ENCODE assay signal across 35 cellular contexts in genomic region chr1:58154256-58154655, GRCh38.
"Had no signal": no experiment of that assay in that cellular context is flagged by ENCODE, and none has a peak within 500 bp of the region (broad histone marks: within the 10 kb centered on the region; RNA-seq: fewer than 3 reads in every experiment).

No MANE protein-coding gene starts in this region.

- H3K27me3 ChIP-seq: MG63 had no signal

- H3K9me3 ChIP-seq: MG63 had no signal

- H3K36me3 ChIP-seq: MG63 had no signal

- H3K4me3 ChIP-seq: MG63 had no signal

- DNase-seq: Kasumi-1, MG63, MM.1S, MV-4-11, NCI-H1048, NCI-H1092, NCI-H1092 treated with DMSO at 0.1 percent for 48 hours, NCI-H1105, NCI-H1105 treated with DMSO at 0.1 percent for 48 hours, NCI-H1417, NCI-H1417 treated with DMSO at 0.1 percent for 48 hours, NCI-H1436, NCI-H1436 treated with DMSO at 0.1 percent for 48 hours, NCI-H146, NCI-H1694, NCI-H1694 treated with DMSO at 0.1 percent for 48 hours, NCI-H187, NCI-H187 treated with DMSO at 0.1 percent for 48 hours, NCI-H1930, NCI-H2029, NCI-H2029 treated with DMSO at 0.1 percent for 48 hours, NCI-H2081, NCI-H2081 treated with DMSO at 0.1 percent for 48 hours, NCI-H2107, NCI-H2171, NCI-H2171 treated with DMSO at 0.1 percent for 48 hours, NCI-H2227 treated with DMSO at 0.1 percent for 48 hours, NCI-H226, NCI-H345, NCI-H446, NCI-H446 treated with DMSO at 0.1 percent for 48 hours, NCI-H510A, NCI-H510A treated with DMSO at 0.1 percent for 48 hours, NCI-H524, NCI-H524 treated with DMSO at 0.1 percent for 48 hours had no signal
